ENCODE assay signal across 34 cellular contexts in genomic region chr21:27126140-27126539, GRCh38.
"Had no signal": no experiment of that assay in that cellular context is flagged by ENCODE, and none has a peak within 500 bp of the region (broad histone marks: within the 10 kb centered on the region; RNA-seq: fewer than 3 reads in every experiment).

No MANE protein-coding gene starts in this region.

- H3K27me3 ChIP-seq: MG63 had no signal

- H3K4me3 ChIP-seq: MG63 had no signal

- H3K9ac ChIP-seq: KMS-11 had no signal

- H3K4me2 ChIP-seq: KMS-11 had no signal

- H3K9me3 ChIP-seq: MG63 had no signal

- H3K36me3 ChIP-seq: MG63 had no signal

- H3K27ac ChIP-seq: KMS-11 had no signal

- DNase-seq: Kasumi-1, KG1, MG63, MM.1S, MV-4-11, NCI-H1048, NCI-H1092, NCI-H1092 treated with DMSO at 0.1 percent for 48 hours, NCI-H1105, NCI-H1105 treated with DMSO at 0.1 percent for 48 hours, NCI-H1417, NCI-H1417 treated with DMSO at 0.1 percent for 48 hours, NCI-H1436, NCI-H1436 treated with DMSO at 0.1 percent for 48 hours, NCI-H146, NCI-H1694, NCI-H1694 treated with DMSO at 0.1 percent for 48 hours, NCI-H187, NCI-H187 treated with DMSO at 0.1 percent for 48 hours, NCI-H1930, NCI-H2029, NCI-H2029 treated with DMSO at 0.1 percent for 48 hours, NCI-H2081, NCI-H2081 treated with DMSO at 0.1 percent for 48 hours, NCI-H2107, NCI-H2171, NCI-H2171 treated with DMSO at 0.1 percent for 48 hours, NCI-H2227 treated with DMSO at 0.1 percent for 48 hours, NCI-H226, NCI-H345, NCI-H446, NCI-H446 treated with DMSO at 0.1 percent for 48 hours, NCI-H510A had no signal
